Comparison of ENCODE assay signal across 8 cellular contexts in genomic region chr16:4313563-4314531, GRCh38. TPM values are rescaled to one million over a fixed set of nuclear protein-coding genes. Genes with fewer than 3 reads are reported as not detected.
A peak's percentile ranks its signal among the peaks of the same experiment; 100 is the strongest.
DNase-seq lines count a peak whose midpoint lies in the region; ATAC-seq, FAIRE-seq and TF ChIP-seq lines count a peak whose summit lies in the region.

No MANE protein-coding gene starts in this region.

- ATAC-seq in upper lobe of left lung (ENCODE audit: low FRiP score in 2 of 2) (peak; percentile 43 to 47), GM21576 (IDR thresholded peaks at IDR 0.05; ENCODE audit: unreplicated experiment) (no peak), GM18907 (IDR thresholded peaks at IDR 0.05; ENCODE audit: unreplicated experiment) (no peak)

- peaks cover 0 to 10% (median 4%) of the 10 kb centered on the region in 4 donors for H3K27me3 ChIP-seq in upper lobe of left lung

- TF ChIP-seq CTCF in GM12874 (IDR thresholded peaks at IDR 0.05; ENCODE audit: insufficient read depth, low read depth, low read length) (peak; percentile 95), upper lobe of left lung (IDR thresholded peaks at IDR 0.05) (peak; percentile 69 to 87 (median 74))

- H3K27ac Mint-ChIP-seq in activated T-helper 2 cell treated with anti-CD3 and anti-CD28 coated beads, Interferon-gamma antibody, Interleukin-2, Interleukin-4, amounts not matched to agents 10 μg/mL and 5 μg/mL and 100 μg/mL, durations not matched to agents 14 hours and 24 hours and 36 hours: no peak overlapping the region

- H3K9me3 ChIP-seq in upper lobe of left lung: no peaks in the 10 kb centered on the region

- no peak for TF ChIP-seq EP300 in upper lobe of left lung (IDR thresholded peaks at IDR 0.05)

- H3K4me3 Mint-ChIP-seq in activated T-helper 2 cell treated with anti-CD3 and anti-CD28 coated beads, Interferon-gamma antibody, Interleukin-2, Interleukin-4, amounts not matched to agents 10 μg/mL and 5 μg/mL and 100 μg/mL, durations not matched to agents 14 hours and 24 hours and 36 hours (ENCODE audit: low read depth): peak overlapping the region; percentile 93

- H3K36me3 ChIP-seq in upper lobe of left lung: no peaks in the 10 kb centered on the region

- no peak for DNase-seq in HTR-8/SVneo (ENCODE audit: insufficient read length, low spot score)
- DNase-seq in activated T-helper 2 cell treated with anti-CD3 and anti-CD28 coated beads, Interferon-gamma antibody, Interleukin-2, Interleukin-4, amounts not matched to agents 10 μg/mL and 5 μg/mL and 100 μg/mL, durations not matched to agents 14 hours and 24 hours and 36 hours (ENCODE audit: low spot score): no peak
- peak; percentile 51 for DNase-seq in kidney glomerular epithelial cell (lab: John Stamatoyannopoulos, UW)
- peak; percentile 71 to 93 for DNase-seq in upper lobe of left lung
- DNase-seq in T-helper 9 cell: no peak

- peak overlapping the region in 2 of 4 donors; percentile 93 to 94 for H3K27ac ChIP-seq in upper lobe of left lung

- peaks cover 3% of the 10 kb centered on the region for H3K36me3 Mint-ChIP-seq in activated T-helper 2 cell treated with anti-CD3 and anti-CD28 coated beads, Interferon-gamma antibody, Interleukin-2, Interleukin-4, amounts not matched to agents 10 μg/mL and 5 μg/mL and 100 μg/mL, durations not matched to agents 14 hours and 24 hours and 36 hours (ENCODE audit: low read depth)

- peak; percentile 77 for FAIRE-seq in HTR-8/SVneo (lab: Jason Lieb, UNC)

- peaks cover 18% of the 10 kb centered on the region for H3K27me3 Mint-ChIP-seq in activated T-helper 2 cell treated with anti-CD3 and anti-CD28 coated beads, Interferon-gamma antibody, Interleukin-2, Interleukin-4, amounts not matched to agents 10 μg/mL and 5 μg/mL and 100 μg/mL, durations not matched to agents 14 hours and 24 hours and 36 hours (ENCODE audit: low read depth)

- no peak overlapping the region for H3K4me3 ChIP-seq in upper lobe of left lung

- peaks cover 5% of the 10 kb centered on the region for H3K4me1 Mint-ChIP-seq in activated T-helper 2 cell treated with anti-CD3 and anti-CD28 coated beads, Interferon-gamma antibody, Interleukin-2, Interleukin-4, amounts not matched to agents 10 μg/mL and 5 μg/mL and 100 μg/mL, durations not matched to agents 14 hours and 24 hours and 36 hours (ENCODE audit: low read depth)

- WGBS in upper lobe of left lung, 2 donors: 23 to 31% methylated on average over 22 to 32 of the region's 43 CpGs

- peaks cover 33 to 59% (median 50%) of the 10 kb centered on the region in 4 donors for H3K4me1 ChIP-seq in upper lobe of left lung

- H3K9me3 Mint-ChIP-seq in activated T-helper 2 cell treated with anti-CD3 and anti-CD28 coated beads, Interferon-gamma antibody, Interleukin-2, Interleukin-4, amounts not matched to agents 10 μg/mL and 5 μg/mL and 100 μg/mL, durations not matched to agents 14 hours and 24 hours and 36 hours: no peaks in the 10 kb centered on the region

- intact Hi-C loops in activated T-helper 2 cell treated with anti-CD3 and anti-CD28 coated beads, Interferon-gamma antibody, Interleukin-2, Interleukin-4, amounts not matched to agents 10 μg/mL and 5 μg/mL and 100 μg/mL, durations not matched to agents 14 hours and 24 hours and 36 hours (cut with micrococcal nuclease): no loop called here

- no peak for TF ChIP-seq POLR2A in upper lobe of left lung (IDR thresholded peaks at IDR 0.05)

RNA-seq across cellular contexts. Expression of gene GLIS2, which starts 2.0 kb away (rescaled TPM):
- 2.1 and 2.5 TPM in 2 replicates for total RNA-seq in activated T-helper 2 cell treated with anti-CD3 and anti-CD28 coated beads, Interferon-gamma antibody, Interleukin-2, Interleukin-4, amounts not matched to agents 10 μg/mL and 5 μg/mL and 100 μg/mL, durations not matched to agents 14 hours and 24 hours and 36 hours
- 10 to 100 TPM; 10.5 to 35.2 (median 22.6) TPM for total RNA-seq in upper lobe of left lung

RNA-seq across cellular contexts. Expression of gene PAM16, which starts 37.3 kb away (rescaled TPM):
- 73.1 and 73.8 TPM in 2 replicates for total RNA-seq in activated T-helper 2 cell treated with anti-CD3 and anti-CD28 coated beads, Interferon-gamma antibody, Interleukin-2, Interleukin-4, amounts not matched to agents 10 μg/mL and 5 μg/mL and 100 μg/mL, durations not matched to agents 14 hours and 24 hours and 36 hours
- total RNA-seq in upper lobe of left lung: 10 to 100 TPM; 45.5 to 71.8 (median 62.6) TPM

RNA-seq across cellular contexts. Expression of gene TFAP4, which starts 41.0 kb away (rescaled TPM):
- total RNA-seq in activated T-helper 2 cell treated with anti-CD3 and anti-CD28 coated beads, Interferon-gamma antibody, Interleukin-2, Interleukin-4, amounts not matched to agents 10 μg/mL and 5 μg/mL and 100 μg/mL, durations not matched to agents 14 hours and 24 hours and 36 hours: 40.4 and 41.9 TPM in 2 replicates
- total RNA-seq in upper lobe of left lung: 10 to 100 TPM in 3 of 6 donors, 1 to 10 TPM in 3; 3.7 to 24.1 (median 8.9) TPM

RNA-seq across cellular contexts. Expression of gene VASN, which starts 57.8 kb away (rescaled TPM):
- total RNA-seq in activated T-helper 2 cell treated with anti-CD3 and anti-CD28 coated beads, Interferon-gamma antibody, Interleukin-2, Interleukin-4, amounts not matched to agents 10 μg/mL and 5 μg/mL and 100 μg/mL, durations not matched to agents 14 hours and 24 hours and 36 hours: 0.16 TPM in 1 of 2 replicates, not detected in the other
- total RNA-seq in upper lobe of left lung: 10 to 100 TPM; 11.4 to 40.6 (median 30.2) TPM

Comparison
In these comparisons a context has a peak if more than half of its experiments do, and no peak if none do; other contexts are left out.
1. DNase-seq: peak in kidney glomerular epithelial cell (single experiment) and upper lobe of left lung (2 of 2); none in HTR-8/SVneo (single experiment), activated T-helper 2 cell treated with anti-CD3 and anti-CD28 coated beads, Interferon-gamma antibody, Interleukin-2, Interleukin-4, amounts not matched to agents 10 μg/mL and 5 μg/mL and 100 μg/mL, durations not matched to agents 14 hours and 24 hours and 36 hours (single experiment) and T-helper 9 cell (single experiment).
2. ATAC-seq: peak in upper lobe of left lung (2 of 2); none in GM21576 (single experiment) and GM18907 (single experiment).